20 cellular contexts compared by ENCODE assay signal in the genomic region with DNA sequence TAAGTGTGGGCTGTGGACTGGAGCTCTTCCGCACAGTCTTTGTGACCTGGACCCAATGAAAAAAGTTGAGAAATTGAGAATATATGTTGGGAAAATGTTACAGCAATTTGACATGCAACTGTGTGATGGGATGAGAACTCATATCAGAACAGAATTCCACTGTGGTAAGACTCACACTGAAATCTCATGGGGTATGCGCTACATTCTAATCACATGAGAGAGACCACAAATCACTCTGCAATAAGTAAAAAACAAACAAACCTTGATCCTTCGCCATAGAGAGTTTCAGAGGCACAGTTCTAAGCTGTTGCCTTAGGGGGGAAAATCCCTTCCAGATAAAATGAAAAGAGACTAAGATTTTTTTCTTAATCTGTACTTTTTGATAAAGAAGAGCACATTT. TPM values are rescaled to one million over a fixed set of nuclear protein-coding genes. Genes with fewer than 3 reads are reported as not detected.
A peak's percentile ranks its signal among the peaks of the same experiment; 100 is the strongest.
DNase-seq lines count a peak whose midpoint lies in the region; ATAC-seq, FAIRE-seq and TF ChIP-seq lines count a peak whose summit lies in the region.
"Had no signal": no experiment of that assay in that cellular context is flagged by ENCODE, and none has a peak within 500 bp of the region (broad histone marks: within the 10 kb centered on the region; RNA-seq: fewer than 3 reads in every experiment).

No MANE protein-coding gene starts in this region.

- no peak overlapping the region for H3K4me3 ChIP-seq in astrocyte (ENCODE audit: insufficient read depth, low read depth, low read length)
- H3K4me3 ChIP-seq in hepatocyte = no peak overlapping the region
- no peak overlapping the region for H3K4me3 ChIP-seq in smooth muscle cell
- no peak overlapping the region for H3K4me3 ChIP-seq in esophagus squamous epithelium
- H3K4me3 ChIP-seq: K562, PC-9, SK-N-MC had no signal

- peaks cover 53% of the 10 kb centered on the region for H3F3A ChIP-seq in smooth muscle cell (ENCODE audit: low read depth)

- 51% methylated on average over 3 of the region's 3 CpGs for WGBS in hepatocyte (ENCODE audit: low lambda C conversion rate, missing lambda C conversion rate)
- WGBS in smooth muscle cell (ENCODE audit: low lambda C conversion rate) = 25% methylated on average over 3 of the region's 3 CpGs
- WGBS in esophagus squamous epithelium, 2 donors = 73 to 75% methylated on average over 3 of the region's 3 CpGs

- H3K9me3 ChIP-seq in astrocyte (ENCODE audit: insufficient read depth, low read depth, low read length) = no peaks in the 10 kb centered on the region
- no peaks in the 10 kb centered on the region for H3K9me3 ChIP-seq in hepatocyte (ENCODE audit: low read depth)
- no peaks in the 10 kb centered on the region for H3K9me3 ChIP-seq in smooth muscle cell (replicated peaks; ENCODE audit: low read depth)
- no peaks in the 10 kb centered on the region for H3K9me3 ChIP-seq in esophagus squamous epithelium

- no peaks in the 10 kb centered on the region for H3K79me2 ChIP-seq in astrocyte (ENCODE audit: insufficient read depth, low read length)
- no peaks in the 10 kb centered on the region for H3K79me2 ChIP-seq in hepatocyte
- peaks cover 19% of the 10 kb centered on the region for H3K79me2 ChIP-seq in smooth muscle cell (ENCODE audit: low read depth)

- H3K36me3 Mint-ChIP-seq in astrocyte (ENCODE audit: low read depth, unreplicated experiment) = peaks cover 52% of the 10 kb centered on the region

- peaks cover 67% of the 10 kb centered on the region for H3K4me1 Mint-ChIP-seq in astrocyte (ENCODE audit: low read depth, unreplicated experiment)
- H3K4me1 Mint-ChIP-seq: activated CD4-positive, alpha-beta T cell treated with anti-CD3 and anti-CD28 coated beads, Interleukin-2, amount 10 ng/mL, durations not matched to agents 7 days and 5 days had no signal

- H3K27me3 ChIP-seq in astrocyte (ENCODE audit: insufficient read depth, low read length) (no peaks in the 10 kb centered on the region), hepatocyte (no peaks in the 10 kb centered on the region), smooth muscle cell (ENCODE audit: low read depth) (no peaks in the 10 kb centered on the region), esophagus squamous epithelium (no peaks in the 10 kb centered on the region)
- H3K27me3 ChIP-seq: foreskin keratinocyte had no signal

- no peak overlapping the region for H3K4me3 Mint-ChIP-seq in astrocyte (ENCODE audit: unreplicated experiment)
- H3K4me3 Mint-ChIP-seq: activated CD4-positive, alpha-beta T cell treated with anti-CD3 and anti-CD28 coated beads, Interleukin-2, amount 10 ng/mL, durations not matched to agents 7 days and 5 days had no signal

- H3K9ac ChIP-seq in astrocyte (ENCODE audit: low read length) (peak overlapping the region; percentile 77), smooth muscle cell (ENCODE audit: low read depth) (peak overlapping the region; percentile 88)

- no peaks in the 10 kb centered on the region for H3K27me3 Mint-ChIP-seq in astrocyte (ENCODE audit: low read depth, unreplicated experiment)
- H3K27me3 Mint-ChIP-seq: activated CD4-positive, alpha-beta T cell treated with anti-CD3 and anti-CD28 coated beads, Interleukin-2, amount 10 ng/mL, durations not matched to agents 7 days and 5 days had no signal

- TF ChIP-seq POLR2A in esophagus squamous epithelium (IDR thresholded peaks at IDR 0.05) = no peak

- intact Hi-C loops in esophagus squamous epithelium (cut with DNase I) = no loop called here

- peaks cover 21% of the 10 kb centered on the region for H3K4me1 ChIP-seq in astrocyte (ENCODE audit: insufficient read depth, low read length)
- H3K4me1 ChIP-seq in hepatocyte (ENCODE audit: insufficient read depth) = peaks cover 6% of the 10 kb centered on the region
- no peaks in the 10 kb centered on the region for H3K4me1 ChIP-seq in smooth muscle cell (ENCODE audit: low read depth)
- peaks cover 0 to 35% (median 4%) of the 10 kb centered on the region in 3 donors for H3K4me1 ChIP-seq in esophagus squamous epithelium
- H3K4me1 ChIP-seq: foreskin keratinocyte had no signal

- H3K36me3 ChIP-seq in astrocyte (ENCODE audit: insufficient read depth, low read length) (peaks cover 14% of the 10 kb centered on the region), hepatocyte (replicated peaks; ENCODE audit: insufficient read depth, low read depth) (no peaks in the 10 kb centered on the region), smooth muscle cell (ENCODE audit: low read depth) (peaks cover 16% of the 10 kb centered on the region), esophagus squamous epithelium (peaks cover 0 to 87% (median 9%) of the 10 kb centered on the region in 3 donors)

- DNase-seq in GM04504 (ENCODE audit: low read depth) (peak; percentile 43), astrocyte (ENCODE audit: low read depth) (peak; percentile 86), hepatocyte (ENCODE audit: low spot score) (no peak), smooth muscle cell (lab: John Stamatoyannopoulos, UW; ENCODE audit: unreplicated experiment) (no peak), DMS 273 treated with DMSO at 0.1 percent for 48 hours (lab: John Stamatoyannopoulos, UW) (no peak), esophagus squamous epithelium (lab: John Stamatoyannopoulos, UW) (no peak)
- DNase-seq: activated CD4-positive, alpha-beta T cell treated with anti-CD3 and anti-CD28 coated beads, Interleukin-2, amount 10 ng/mL, durations not matched to agents 7 days and 5 days; activated naive CD4-positive, alpha-beta T cell treated with anti-CD3 and anti-CD28 coated beads, Interleukin-2, amount 50 U/mL, for 16 hours; DMS79 treated with DMSO at 0.1 percent for 48 hours; effector memory CD4-positive, alpha-beta T cell; foreskin keratinocyte; NCI-H1048; NCI-H2107; NCI-H748 treated with DMSO at 0.1 percent for 48 hours; PC-9; stimulated activated CD4-positive, alpha-beta T cell treated with anti-CD3 and anti-CD28 coated beads, Interleukin-1b, Interleukin-23, amount 100 ng/mL, for 48 hours; substantia nigra had no signal

- H2AFZ ChIP-seq in astrocyte (ENCODE audit: low read depth, low read length) (no peak overlapping the region), hepatocyte (no peak overlapping the region), smooth muscle cell (ENCODE audit: low read depth) (no peak overlapping the region)
- H2AFZ ChIP-seq: PC-9 had no signal

- no peak for ATAC-seq in GM18498 (IDR thresholded peaks at IDR 0.05; ENCODE audit: unreplicated experiment)
- ATAC-seq: K562 had no signal

- H3K4me2 ChIP-seq in astrocyte (ENCODE audit: low read length) (peak overlapping the region; percentile 58), hepatocyte (no peak overlapping the region), smooth muscle cell (peak overlapping the region; percentile 61)
- H3K4me2 ChIP-seq: PC-9 had no signal

- H3K27ac ChIP-seq in astrocyte (ENCODE audit: low read depth, low read length) (peak overlapping the region; percentile 91), hepatocyte (peak overlapping the region; percentile 39), smooth muscle cell (ENCODE audit: low read depth) (peak overlapping the region; percentile 97), esophagus squamous epithelium (peak overlapping the region in 2 of 4 donors; percentile 7 to 31)
- H3K27ac ChIP-seq: foreskin keratinocyte, PC-9, SK-N-MC had no signal

- H4K20me1 ChIP-seq in astrocyte (ENCODE audit: insufficient read depth, low read length) (no peaks in the 10 kb centered on the region), hepatocyte (ENCODE audit: insufficient read depth, poor library complexity, severe bottlenecking) (no peaks in the 10 kb centered on the region), smooth muscle cell (ENCODE audit: low read depth) (peaks cover 89% of the 10 kb centered on the region)

- TF ChIP-seq CTCF in astrocyte (IDR thresholded peaks at IDR 0.05; ENCODE audit: insufficient read depth, low read depth, low read length) = no peak
- no peak for TF ChIP-seq CTCF in hepatocyte (IDR thresholded peaks at IDR 0.05; ENCODE audit: poor library complexity)
- TF ChIP-seq CTCF in smooth muscle cell (IDR thresholded peaks at IDR 0.05; ENCODE audit: borderline replicate concordance, insufficient read depth, poor library complexity, severe bottlenecking) = no peak
- no peak for TF ChIP-seq CTCF in esophagus squamous epithelium (IDR thresholded peaks at IDR 0.05)

- peak overlapping the region; percentile 75 for H3K27ac Mint-ChIP-seq in astrocyte (ENCODE audit: unreplicated experiment)
- H3K27ac Mint-ChIP-seq: activated CD4-positive, alpha-beta T cell treated with anti-CD3 and anti-CD28 coated beads, Interleukin-2, amount 10 ng/mL, durations not matched to agents 7 days and 5 days had no signal

- peak; percentile 66 for FAIRE-seq in astrocyte (lab: Jason Lieb, UNC)
- FAIRE-seq: K562 had no signal

- no peaks in the 10 kb centered on the region for H3K9me2 ChIP-seq in hepatocyte (replicated peaks; ENCODE audit: insufficient read depth)

- peaks cover 2% of the 10 kb centered on the region for H3K9me3 Mint-ChIP-seq in astrocyte (ENCODE audit: unreplicated experiment)
- H3K9me3 Mint-ChIP-seq: activated CD4-positive, alpha-beta T cell treated with anti-CD3 and anti-CD28 coated beads, Interleukin-2, amount 10 ng/mL, durations not matched to agents 7 days and 5 days had no signal

RNA-seq across cellular contexts. Expression of a gene that starts 37.3 kb away (rescaled TPM):
- 374 and 437 TPM in 2 replicates for total RNA-seq in astrocyte
- 185 and 195 TPM in 2 replicates for total RNA-seq in hepatocyte
- 325 and 347 TPM in 2 replicates for polyA plus RNA-seq in hepatocyte
- total RNA-seq in smooth muscle cell = 187 and 276 TPM in 2 replicates
- 356 and 524 TPM in 2 replicates for polyA plus RNA-seq in smooth muscle cell
- total RNA-seq in esophagus squamous epithelium = 10 to 100 TPM; 23.3 to 52.8 (median 34.8) TPM
- total RNA-seq: K562 had no signal

Comparison
In these comparisons a context has a peak if more than half of its experiments do, and no peak if none do; other contexts are left out.
1. DNase-seq: peak in GM04504 (single experiment) and astrocyte (single experiment); none in hepatocyte (single experiment), smooth muscle cell (single experiment), DMS 273 treated with DMSO at 0.1 percent for 48 hours (single experiment) and esophagus squamous epithelium (single experiment).